ENCODE assay signal across 1 cellular context in the genomic region with DNA sequence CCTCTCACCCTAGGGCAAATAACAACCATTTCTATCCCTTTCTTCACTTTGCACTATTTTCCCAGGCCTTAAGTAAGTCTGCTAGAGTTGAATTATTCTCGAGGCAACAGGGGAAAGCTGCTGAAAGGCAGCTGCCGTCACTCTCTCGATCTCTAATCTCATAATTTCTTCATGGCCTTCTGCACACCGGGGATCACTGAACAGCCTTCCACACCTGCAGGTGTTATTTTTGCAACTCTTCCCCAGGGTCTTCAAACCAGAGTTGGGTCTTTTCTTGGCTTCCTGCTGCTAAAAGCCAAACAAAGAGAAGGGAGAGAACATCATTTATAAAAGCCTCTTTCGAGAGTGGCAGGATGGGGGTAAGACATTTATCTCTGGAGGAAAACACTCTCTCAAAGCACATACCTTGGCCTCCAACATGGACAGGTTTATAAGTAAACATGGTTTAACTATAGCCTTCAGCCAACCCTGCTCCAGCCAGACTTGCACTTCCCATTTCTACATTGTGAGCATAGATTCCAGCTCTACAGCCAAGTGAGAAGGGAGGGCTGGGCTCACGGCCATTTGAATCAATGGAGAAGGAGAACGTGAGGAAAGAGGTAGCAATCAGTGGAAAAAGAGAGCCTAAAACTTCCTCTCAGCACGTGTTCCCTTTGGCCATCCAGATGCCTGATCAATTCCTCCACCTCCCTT.
TF ChIP-seq lines count a peak whose summit lies in the region.

No MANE protein-coding gene starts in this region.

TF ChIP-seq in HepG2, 621 proteins besides CTCF, POLR2A, EP300 and RAD21:
- no peak for TF ChIP-seq TBL1XR1 (IDR thresholded peaks at IDR 0.05; ENCODE audit: borderline replicate concordance, low read length, partially characterized antibody)
- TF ChIP-seq, protein P1, sequence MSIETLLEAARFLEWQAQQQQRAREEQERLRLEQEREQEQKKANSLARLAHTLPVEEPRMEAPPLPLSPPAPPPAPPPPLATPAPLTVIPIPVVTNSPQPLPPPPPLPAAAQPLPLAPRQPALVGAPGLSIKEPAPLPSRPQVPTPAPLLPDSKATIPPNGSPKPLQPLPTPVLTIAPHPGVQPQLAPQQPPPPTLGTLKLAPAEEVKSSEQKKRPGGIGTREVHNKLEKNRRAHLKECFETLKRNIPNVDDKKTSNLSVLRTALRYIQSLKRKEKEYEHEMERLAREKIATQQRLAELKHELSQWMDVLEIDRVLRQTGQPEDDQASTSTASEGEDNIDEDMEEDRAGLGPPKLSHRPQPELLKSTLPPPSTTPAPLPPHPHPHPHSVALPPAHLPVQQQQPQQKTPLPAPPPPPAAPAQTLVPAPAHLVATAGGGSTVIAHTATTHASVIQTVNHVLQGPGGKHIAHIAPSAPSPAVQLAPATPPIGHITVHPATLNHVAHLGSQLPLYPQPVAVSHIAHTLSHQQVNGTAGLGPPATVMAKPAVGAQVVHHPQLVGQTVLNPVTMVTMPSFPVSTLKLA (IDR thresholded peaks at IDR 0.05) = peak; percentile 27; the same call in 1 of the 2 replicates
- TF ChIP-seq NFATC3 (CRISPR knock-in tag; IDR thresholded peaks at IDR 0.05) = no peak
